Comparison of ENCODE assay signal across 10 cellular contexts in genomic region chr17:6712058-6712853, GRCh38. TPM values are rescaled to one million over a fixed set of nuclear protein-coding genes. Genes with fewer than 3 reads are reported as not detected.
DNase-seq lines count a peak whose midpoint lies in the region; ATAC-seq and TF ChIP-seq lines count a peak whose summit lies in the region.
"Had no signal": no experiment of that assay in that cellular context is flagged by ENCODE, and none has a peak within 500 bp of the region (broad histone marks: within the 10 kb centered on the region; RNA-seq: fewer than 3 reads in every experiment).

No MANE protein-coding gene starts in this region.

- in situ Hi-C loops in G401 (cut with HindIII; ENCODE audit: low sequenced_read_pairs): no loop called here

- H3K27ac ChIP-seq in RWPE1: peak overlapping the region; percentile 62

- POLR2A ChIA-PET in RWPE1 (lab: Yijun Ruan, JAX; ENCODE audit: low non-redundant PET): interaction anchor here (0.6 to 0.7 kb wide), 2 partner anchors 40 to 597 kb away, joined by 3 to 7 read pairs; no protein-coding TSS in a partner anchor

- TF ChIP-seq CTCF in RWPE1 (conservative IDR thresholded peaks at IDR 0.05; ENCODE audit: low read depth): no peak

- CTCF ChIA-PET in RWPE1 (lab: Yijun Ruan, JAX): interaction anchor here (0.6 to 0.7 kb wide), 5 partner anchors 18 to 1185 kb away, joined by 3 to 4 read pairs (median 4); no protein-coding TSS in a partner anchor

- DNase-seq in G401 (ENCODE audit: low spot score): peak; percentile 12
- peak; percentile 76 for DNase-seq in RWPE1 (ENCODE audit: low spot score)
- DNase-seq in nucleus accumbens (lab: John Stamatoyannopoulos, UW): peak in 48 of 56 donors; percentile 3 to 87 (median 42)
- no peak for DNase-seq in NCI-H1105 (lab: John Stamatoyannopoulos, UW)
- no peak for DNase-seq in GOT3 (lab: John Stamatoyannopoulos, UW)
- DNase-seq: activated CD4-positive, alpha-beta T cell treated with anti-CD3 and anti-CD28 coated beads for 4 hours; NCI-H2227 treated with DMSO at 0.1 percent for 48 hours had no signal

- ATAC-seq in esophagus mucosa: peak; percentile 80
- no peak for ATAC-seq in HG03521 (IDR thresholded peaks at IDR 0.05; ENCODE audit: unreplicated experiment)
- ATAC-seq in GM21423 (IDR thresholded peaks at IDR 0.05; ENCODE audit: unreplicated experiment): no peak

RNA-seq across cellular contexts. Expression of gene SLC13A5, which starts 0.9 kb away (rescaled TPM):
- total RNA-seq in G401 (2014; rRNA removed; shearing (Covaris generic)): not detected in 2 replicates
- 3.5 TPM for total RNA-seq in esophagus mucosa

RNA-seq across cellular contexts. Expression of gene XAF1, which starts 43.6 kb away (rescaled TPM):
- not detected in 2 replicates for total RNA-seq in G401 (2014; rRNA removed; shearing (Covaris generic))
- total RNA-seq in esophagus mucosa: 13.0 TPM

Comparison
In these comparisons a context has a peak if more than half of its experiments do, and no peak if none do; other contexts are left out.
1. DNase-seq: peak in G401 (single experiment), RWPE1 (single experiment) and nucleus accumbens (48 of 56); none in NCI-H1105 (single experiment) and GOT3 (single experiment).
2. RNA of gene XAF1, which starts 43.6 kb away (total RNA-seq): 13.0 TPM in esophagus mucosa (single experiment); not detected in G401; every median in the first group is over 10 times any median in the second.